Comparison of ENCODE assay signal across 18 cellular contexts in the genomic region with DNA sequence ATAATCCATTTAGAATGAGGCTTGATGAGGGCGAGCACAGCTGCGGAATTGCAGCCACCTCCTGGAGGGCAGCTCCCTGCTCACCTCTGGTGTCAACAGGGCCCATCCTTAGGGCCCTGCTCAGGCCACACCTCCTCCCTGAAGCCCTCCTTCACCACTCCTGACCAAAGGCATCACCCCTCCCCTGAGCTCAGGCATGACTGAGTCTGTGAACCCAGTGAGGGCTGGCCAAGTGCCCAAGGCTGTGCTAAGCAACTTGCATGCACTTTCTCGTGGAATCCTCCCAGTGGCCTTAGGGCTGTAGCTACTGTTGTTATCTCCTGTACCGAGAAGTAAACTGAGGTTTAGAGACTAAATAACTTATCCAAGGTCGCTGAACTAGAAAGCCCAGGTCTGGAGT.
A peak's percentile ranks its signal among the peaks of the same experiment; 100 is the strongest.
DNase-seq lines count a peak whose midpoint lies in the region; ATAC-seq, FAIRE-seq and TF ChIP-seq lines count a peak whose summit lies in the region.
"Had no signal": no experiment of that assay in that cellular context is flagged by ENCODE, and none has a peak within 500 bp of the region (broad histone marks: within the 10 kb centered on the region; RNA-seq: fewer than 3 reads in every experiment).

No MANE protein-coding gene starts in this region.

- H3K4me3 Mint-ChIP-seq in Calu3 (ENCODE audit: low read depth, unreplicated experiment), result no peak overlapping the region
- H3K4me3 Mint-ChIP-seq: activated T-cell treated with anti-CD3 and anti-CD28 coated beads, Interleukin-2, amount 50 U/mL, for 72 hours; B cell had no signal

- no peaks in the 10 kb centered on the region for H3K9me3 ChIP-seq in mesenchymal stem cell (ENCODE audit: control insufficient read depth, low read length)
- H3K9me3 ChIP-seq: SJSA1, spleen had no signal

- intact Hi-C loops in Calu3 (cut with micrococcal nuclease; ENCODE audit: unreplicated experiment), result no loop called here

- no peak overlapping the region for H4K8ac ChIP-seq in mesenchymal stem cell (ENCODE audit: low read length)

- H2BK12ac ChIP-seq in mesenchymal stem cell (ENCODE audit: low read length in 2 of 2), result no peak overlapping the region

- H3K27ac ChIP-seq in mesenchymal stem cell (ENCODE audit: low read length, poor library complexity, severe bottlenecking), result no peak overlapping the region
- H3K27ac ChIP-seq: coronary artery, SJSA1, spleen had no signal

- no peak overlapping the region for H2BK15ac ChIP-seq in mesenchymal stem cell (ENCODE audit: low read depth, poor library complexity, severe bottlenecking)

- H3K36me3 ChIP-seq in mesenchymal stem cell (ENCODE audit: control insufficient read depth in 1 of 2, insufficient read depth in 2 of 2, low read depth in 1 of 2, low read length in 2 of 2), result peaks cover 2 to 6% of the 10 kb centered on the region in 2 experiments
- H3K36me3 ChIP-seq: SJSA1, spleen had no signal

- BruUV-seq in Calu3 (replicated peaks; lab: Mats Ljungman, UMichigan), result no TSS peak

- H2BK5ac ChIP-seq in mesenchymal stem cell (ENCODE audit: low read depth, low read length, poor library complexity, severe bottlenecking), result no peak overlapping the region

- H3K79me1 ChIP-seq in mesenchymal stem cell (replicated peaks; ENCODE audit: low read length, poor library complexity, severe bottlenecking), result no peaks in the 10 kb centered on the region

- peaks cover 40% of the 10 kb centered on the region for H3K4me1 ChIP-seq in mesenchymal stem cell (ENCODE audit: control insufficient read depth, insufficient read depth, low read depth, low read length)
- H3K4me1 ChIP-seq: spleen had no signal

- H3K36me3 Mint-ChIP-seq in Calu3 (ENCODE audit: insufficient read depth, unreplicated experiment), result no peaks in the 10 kb centered on the region

- no peak overlapping the region for H3K4me2 ChIP-seq in mesenchymal stem cell (ENCODE audit: low read length, poor library complexity, severe bottlenecking)

- H3K27me3 Mint-ChIP-seq in Calu3 (ENCODE audit: unreplicated experiment), result no peaks in the 10 kb centered on the region
- H3K27me3 Mint-ChIP-seq: B cell had no signal

- peak overlapping the region in 1 of 2 experiments; percentile 26 for H3K18ac ChIP-seq in mesenchymal stem cell (ENCODE audit: low read depth in 1 of 2, low read length in 2 of 2)

- no peak overlapping the region for H3K4ac ChIP-seq in mesenchymal stem cell (ENCODE audit: low read depth in 1 of 2, low read length in 2 of 2)

- no peak overlapping the region for H4K91ac ChIP-seq in mesenchymal stem cell (ENCODE audit: low read length)

- H3K4me1 Mint-ChIP-seq in Calu3 (ENCODE audit: low read depth, unreplicated experiment), result no peaks in the 10 kb centered on the region
- H3K4me1 Mint-ChIP-seq: B cell had no signal

- H3K9me3 Mint-ChIP-seq in Calu3 (ENCODE audit: low read depth, unreplicated experiment), result no peaks in the 10 kb centered on the region
- H3K9me3 Mint-ChIP-seq: activated T-cell treated with anti-CD3 and anti-CD28 coated beads, Interleukin-2, amount 50 U/mL, for 72 hours had no signal

- CTCF ChIA-PET in Calu3 (lab: Charles Lee), result no interaction called here

- H2BK120ac ChIP-seq in mesenchymal stem cell (ENCODE audit: low read depth, low read length), result no peak overlapping the region

- WGBS in mesenchymal stem cell, result 85% methylated on average over 5 of the region's 5 CpGs

- H3K27ac Mint-ChIP-seq in Calu3 (ENCODE audit: unreplicated experiment), result no peak overlapping the region
- H3K27ac Mint-ChIP-seq: activated T-cell treated with anti-CD3 and anti-CD28 coated beads, Interleukin-2, amount 50 U/mL, for 72 hours; B cell had no signal

- H3K9ac ChIP-seq in mesenchymal stem cell (ENCODE audit: low read length), result no peak overlapping the region

- no peak overlapping the region for H3K4me3 ChIP-seq in mesenchymal stem cell (ENCODE audit: insufficient read depth in 1 of 2, low read depth in 1 of 2, low read length in 2 of 2)
- H3K4me3 ChIP-seq: coronary artery, SJSA1, spleen had no signal

- ATAC-seq in GM21528 (IDR thresholded peaks at IDR 0.05; ENCODE audit: low FRiP score, unreplicated experiment), result no peak
- ATAC-seq in HG03565 (IDR thresholded peaks at IDR 0.05; ENCODE audit: unreplicated experiment), result no peak
- ATAC-seq: activated T-cell treated with anti-CD3 and anti-CD28 coated beads, Interleukin-2, amount 50 U/mL, for 72 hours had no signal

- TF ChIP-seq CTCF in Calu3 (IDR thresholded peaks at IDR 0.05; ENCODE audit: unreplicated experiment), result no peak

- no peak for FAIRE-seq in RCC 7860 (lab: Jason Lieb, UNC)

- peaks cover 0 to 12% of the 10 kb centered on the region in 2 experiments for H3K27me3 ChIP-seq in mesenchymal stem cell (ENCODE audit: control insufficient read depth in 1 of 2, insufficient read depth in 1 of 2, low read length in 2 of 2)
- H3K27me3 ChIP-seq: SJSA1, spleen had no signal

- no peak overlapping the region for H2AFZ ChIP-seq in mesenchymal stem cell (ENCODE audit: low read depth, low read length)

- peak; percentile 37 for DNase-seq in Daoy (ENCODE audit: low read depth)
- peak; percentile 46 for DNase-seq in RCC 7860 (ENCODE audit: low spot score)
- peak; percentile 21 for DNase-seq in fibroblast of gingiva (ENCODE audit: low read depth)
- peak; percentile 58 for DNase-seq in mesenchymal stem cell
- no peak for DNase-seq in stimulated activated CD4-positive, alpha-beta T cell treated with anti-CD3 and anti-CD28 coated beads, Interleukin-15, amount 100 ng/mL, for 24 hours
- DNase-seq in Calu3, result no peak
- DNase-seq: activated CD4-positive, alpha-beta T cell treated with anti-CD3 and anti-CD28 coated beads, Interleukin-2, amount 50 U/mL, for 1 hour; activated T-cell treated with anti-CD3 and anti-CD28 coated beads, Interleukin-2, amount 50 U/mL, for 72 hours; DMS53; NCI-H2081; occipital lobe; T1000 had no signal

- no peak overlapping the region for H3K23ac ChIP-seq in mesenchymal stem cell (ENCODE audit: low read length in 2 of 2)

- no peak overlapping the region for H2AK5ac ChIP-seq in mesenchymal stem cell (ENCODE audit: low read length, severe bottlenecking)

- H3K14ac ChIP-seq in mesenchymal stem cell (ENCODE audit: low read length in 2 of 2), result no peak overlapping the region

Comparison
In these comparisons a context has a peak if more than half of its experiments do, and no peak if none do; other contexts are left out.
1. DNase-seq: peak in Daoy (single experiment), RCC 7860 (single experiment), fibroblast of gingiva (single experiment) and mesenchymal stem cell (single experiment); none in stimulated activated CD4-positive, alpha-beta T cell treated with anti-CD3 and anti-CD28 coated beads, Interleukin-15, amount 100 ng/mL, for 24 hours (single experiment) and Calu3 (single experiment).